In genomic region chr1:100352267-100353072, GRCh38 we compare ENCODE assay signal across 1 cellular context.
A peak's percentile ranks its signal among the peaks of the same experiment; 100 is the strongest.
TF ChIP-seq lines count a peak whose summit lies in the region.

Gene CDC14A, plus strand, starts transcription at chr1:100352506. Its CDS starts 449 bp downstream, at chr1:100352955.

TF ChIP-seq in HepG2, 621 proteins besides CTCF, POLR2A, EP300 and RAD21 (continued from another document and continues in another):
- peak; percentile 34; the same call in 1 of the 2 replicates for TF ChIP-seq MAZ (IDR thresholded peaks at IDR 0.05; ENCODE audit: borderline replicate concordance, low read depth, low read length)
- TF ChIP-seq MAZ (CRISPR knock-in tag; IDR thresholded peaks at IDR 0.05; ENCODE audit: low read depth) = no peak; the same call in none of the 2 replicates
- no peak for TF ChIP-seq ZFP36 (IDR thresholded peaks at IDR 0.05; ENCODE audit: borderline replicate concordance, low read depth, low read length, partially characterized antibody)
- peak; percentile 5; the same call in 1 of the 2 replicates for TF ChIP-seq ZFY (CRISPR knock-in tag; IDR thresholded peaks at IDR 0.05)
- 0 out of 2 replicates have a peak, but pooled peaks have one; percentile 12 for TF ChIP-seq ZBTB10 (CRISPR knock-in tag; IDR thresholded peaks at IDR 0.05; ENCODE audit: borderline replicate concordance)
- TF ChIP-seq REL (CRISPR knock-in tag; conservative IDR thresholded peaks at IDR 0.05) = peak; percentile 65; the same call in 1 of the 2 replicates
- TF ChIP-seq NFE2L2 (IDR thresholded peaks at IDR 0.05; ENCODE audit: low read length) = no peak
- TF ChIP-seq HMGA1 (CRISPR knock-in tag; conservative IDR thresholded peaks at IDR 0.05) = no peak
- TF ChIP-seq PRDM15 (CRISPR knock-in tag; IDR thresholded peaks at IDR 0.05) = no peak
- no peak for TF ChIP-seq ZNF337 (CRISPR knock-in tag; IDR thresholded peaks at IDR 0.05; ENCODE audit: borderline replicate concordance, low read depth)
- TF ChIP-seq ARID5B (CRISPR knock-in tag; IDR thresholded peaks at IDR 0.05) = 0 out of 2 replicates have a peak, but pooled peaks have one; percentile 18
- TF ChIP-seq PPARG (CRISPR knock-in tag; conservative IDR thresholded peaks at IDR 0.05) = no peak
- 0 out of 2 replicates have a peak, but pooled peaks have one; percentile 2 for TF ChIP-seq FOSL2 (CRISPR knock-in tag; IDR thresholded peaks at IDR 0.05)
- TF ChIP-seq HMGXB3 (CRISPR knock-in tag; IDR thresholded peaks at IDR 0.05; ENCODE audit: borderline replicate concordance) = no peak
- TF ChIP-seq YY1 (IDR thresholded peaks at IDR 0.05; ENCODE audit: insufficient read depth, insufficient replicate concordance, low read depth, low read length) = peak; percentile 65
- TF ChIP-seq ZNF563 (CRISPR knock-in tag; IDR thresholded peaks at IDR 0.05) = 0 out of 2 replicates have a peak, but pooled peaks have one; percentile 21
- TF ChIP-seq ZNF768 (CRISPR knock-in tag; IDR thresholded peaks at IDR 0.05) = no peak; the same call in 1 of the 2 replicates
- peak; percentile 36; the same call in 1 of the 2 replicates for TF ChIP-seq ZGPAT (CRISPR knock-in tag; IDR thresholded peaks at IDR 0.05)
- TF ChIP-seq CSRNP2 (CRISPR knock-in tag; conservative IDR thresholded peaks at IDR 0.05; ENCODE audit: low read depth) = no peak
- TF ChIP-seq ZNF530 (CRISPR knock-in tag; IDR thresholded peaks at IDR 0.05; ENCODE audit: low read depth) = no peak
- no peak for TF ChIP-seq ZNF329 (CRISPR knock-in tag; IDR thresholded peaks at IDR 0.05; ENCODE audit: low read depth)
- TF ChIP-seq TOE1 (CRISPR knock-in tag; IDR thresholded peaks at IDR 0.05) = no peak
- no peak for TF ChIP-seq ATF3 (CRISPR knock-in tag; IDR thresholded peaks at IDR 0.05)
- TF ChIP-seq TBL1XR1 (IDR thresholded peaks at IDR 0.05; ENCODE audit: borderline replicate concordance, low read length, partially characterized antibody) = no peak
- TF ChIP-seq NR2F2 (IDR thresholded peaks at IDR 0.05; ENCODE audit: borderline replicate concordance, low read depth) = no peak
- no peak for TF ChIP-seq MAFF (IDR thresholded peaks at IDR 0.05; ENCODE audit: low read depth, low read length)
- TF ChIP-seq SRF (IDR thresholded peaks at IDR 0.05; ENCODE audit: low read depth, low read length) = no peak
- TF ChIP-seq FOXA3 (CRISPR knock-in tag; IDR thresholded peaks at IDR 0.05) = no peak
- TF ChIP-seq SSRP1 (CRISPR knock-in tag; IDR thresholded peaks at IDR 0.05) = no peak
- 0 out of 2 replicates have a peak, but pooled peaks have one; percentile 27 for TF ChIP-seq YEATS4 (CRISPR knock-in tag; IDR thresholded peaks at IDR 0.05; ENCODE audit: borderline replicate concordance)
- 0 out of 2 replicates have a peak, but pooled peaks have one; percentile 24 for TF ChIP-seq ARNTL (CRISPR knock-in tag; IDR thresholded peaks at IDR 0.05)
- no peak for TF ChIP-seq ATF1 (CRISPR knock-in tag; IDR thresholded peaks at IDR 0.05)
- no peak for TF ChIP-seq ZSCAN31 (CRISPR knock-in tag; IDR thresholded peaks at IDR 0.05; ENCODE audit: low read depth)
- TF ChIP-seq AHR (CRISPR knock-in tag; IDR thresholded peaks at IDR 0.05) = no peak
- no peak for TF ChIP-seq BHLHE40 (IDR thresholded peaks at IDR 0.05; ENCODE audit: low read length)
- no peak for TF ChIP-seq THAP11 (CRISPR knock-in tag; IDR thresholded peaks at IDR 0.05)
- 0 out of 2 replicates have a peak, but pooled peaks have one; percentile 55 for TF ChIP-seq MTERF4 (CRISPR knock-in tag; IDR thresholded peaks at IDR 0.05)
- TF ChIP-seq XRCC5 (optimal IDR thresholded peaks at IDR 0.05; ENCODE audit: low read length) = no peak
- no peak for TF ChIP-seq DMAP1 (CRISPR knock-in tag; IDR thresholded peaks at IDR 0.05)
